1 cellular context compared by ENCODE assay signal in genomic region chr6:118893882-118894424, GRCh38.
TF ChIP-seq lines count a peak whose summit lies in the region.

Gene ASF1A (plus strand): TSS chr6:118894152. CDS start chr6:118894414, 262 bp downstream.

TF ChIP-seq in HepG2, 621 proteins besides CTCF, POLR2A, EP300 and RAD21 (continued from another document and continues in another):
- TF ChIP-seq ZHX2 (IDR thresholded peaks at IDR 0.05; ENCODE audit: low read depth) = peak; percentile 67; the same call in 1 of the 2 replicates
- TF ChIP-seq ZHX2 (CRISPR knock-in tag; IDR thresholded peaks at IDR 0.05; ENCODE audit: borderline replicate concordance) = no peak; the same call in 1 of the 2 replicates
- no peak for TF ChIP-seq PLRG1 (conservative IDR thresholded peaks at IDR 0.05)
- TF ChIP-seq MIER3 (CRISPR knock-in tag; IDR thresholded peaks at IDR 0.05; ENCODE audit: borderline replicate concordance) = peak; percentile 78; the same call in 1 of the 2 replicates
- no peak for TF ChIP-seq ZNF510 (CRISPR knock-in tag; IDR thresholded peaks at IDR 0.05; ENCODE audit: low read depth)
- no peak for TF ChIP-seq MTERF4 (CRISPR knock-in tag; IDR thresholded peaks at IDR 0.05)
- peak; percentile 7; the same call in 1 of the 2 replicates for TF ChIP-seq HNF4A (CRISPR knock-in tag; IDR thresholded peaks at IDR 0.05)
- TF ChIP-seq SMARCE1 (IDR thresholded peaks at IDR 0.05; ENCODE audit: borderline replicate concordance) = no peak
- peak in 1 of 2 experiments; percentile 63; a peak in 1 of 4 replicates for TF ChIP-seq REST (IDR thresholded peaks at IDR 0.05; ENCODE audit: borderline replicate concordance in 1 of 2, low read depth in 1 of 2, low read length in 2 of 2)
- no peak for TF ChIP-seq SNAPC5 (CRISPR knock-in tag; IDR thresholded peaks at IDR 0.05; ENCODE audit: borderline replicate concordance)
- no peak for TF ChIP-seq ZNF572 (CRISPR knock-in tag; IDR thresholded peaks at IDR 0.05)
- 0 out of 2 replicates have a peak, but pooled peaks have one; percentile 85 for TF ChIP-seq ZNF501 (CRISPR knock-in tag; IDR thresholded peaks at IDR 0.05)
- TF ChIP-seq ZNF639 (CRISPR knock-in tag; conservative IDR thresholded peaks at IDR 0.05) = no peak; the same call in 1 of the 2 replicates
- TF ChIP-seq CCDC6 (CRISPR knock-in tag; IDR thresholded peaks at IDR 0.05) = peak; percentile 75; the same call in 1 of the 2 replicates
- TF ChIP-seq ZNF414 (CRISPR knock-in tag; IDR thresholded peaks at IDR 0.05) = 0 out of 2 replicates have a peak, but pooled peaks have one; percentile 17
- TF ChIP-seq ATF4 (CRISPR knock-in tag; IDR thresholded peaks at IDR 0.05) = peak in 1 of 2 experiments; percentile 33; a peak in 1 of 4 replicates
- TF ChIP-seq ZNF263 (CRISPR knock-in tag; IDR thresholded peaks at IDR 0.05) = peak; percentile 89
- peak; percentile 70 for TF ChIP-seq ZMYM2 (CRISPR knock-in tag; IDR thresholded peaks at IDR 0.05)
- no peak for TF ChIP-seq AKAP8 (CRISPR knock-in tag; IDR thresholded peaks at IDR 0.05)
- TF ChIP-seq TEF (CRISPR knock-in tag; IDR thresholded peaks at IDR 0.05) = peak; percentile 27; the same call in 1 of the 2 replicates
- TF ChIP-seq MED13 (CRISPR knock-in tag; IDR thresholded peaks at IDR 0.05) = peak; percentile 81; the same call in 1 of the 2 replicates
- no peak; the same call in 1 of the 2 replicates for TF ChIP-seq RBFOX2 (IDR thresholded peaks at IDR 0.05; ENCODE audit: low read depth, low read length)
- 0 out of 2 replicates have a peak, but pooled peaks have one; percentile 35 for TF ChIP-seq GMEB2 (CRISPR knock-in tag; IDR thresholded peaks at IDR 0.05; ENCODE audit: low read depth)
- no peak for TF ChIP-seq ZNF530 (CRISPR knock-in tag; IDR thresholded peaks at IDR 0.05; ENCODE audit: low read depth)
- TF ChIP-seq FLYWCH1 (CRISPR knock-in tag; IDR thresholded peaks at IDR 0.05) = no peak
- no peak for TF ChIP-seq ZNF550 (CRISPR knock-in tag; IDR thresholded peaks at IDR 0.05; ENCODE audit: borderline replicate concordance)
- no peak for TF ChIP-seq ZNF597 (CRISPR knock-in tag; IDR thresholded peaks at IDR 0.05)
- peak; percentile 60 for TF ChIP-seq ZBTB2 (CRISPR knock-in tag; IDR thresholded peaks at IDR 0.05; ENCODE audit: low read depth)
- no peak for TF ChIP-seq ZFP36L2 (CRISPR knock-in tag; IDR thresholded peaks at IDR 0.05)
- TF ChIP-seq ZBTB7B (CRISPR knock-in tag; IDR thresholded peaks at IDR 0.05) = 0 out of 2 replicates have a peak, but pooled peaks have one; percentile 33
- TF ChIP-seq GATAD1 (CRISPR knock-in tag; IDR thresholded peaks at IDR 0.05) = peak; percentile 92
